In the genomic region with DNA sequence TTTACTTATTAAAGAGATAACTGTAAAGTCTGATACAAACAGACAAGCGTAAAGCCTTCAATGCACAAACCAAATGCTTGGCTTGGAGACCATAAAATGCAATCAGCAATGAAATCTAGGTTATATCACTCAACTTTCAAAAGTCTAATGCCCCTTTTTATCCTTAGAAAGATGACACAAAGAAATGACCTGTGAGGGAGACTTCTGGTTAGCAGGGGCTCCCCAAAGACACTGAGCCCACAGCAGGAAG, we compare ENCODE assay signal across 12 cellular contexts.
DNase-seq lines count a peak whose midpoint lies in the region; ATAC-seq and TF ChIP-seq lines count a peak whose summit lies in the region.
"Had no signal": no experiment of that assay in that cellular context is flagged by ENCODE, and none has a peak within 500 bp of the region (broad histone marks: within the 10 kb centered on the region; RNA-seq: fewer than 3 reads in every experiment).

No MANE protein-coding gene starts in this region.

- POLR2A ChIA-PET in CD8-positive, alpha-beta memory T cell (lab: Charles Lee): interaction anchor here (0.6 to 3.6 kb wide), 14 partner anchors 9 to 90 kb away, joined by 3 to 26 read pairs (median 4); no protein-coding TSS in a partner anchor

- no peaks in the 10 kb centered on the region for H3K9me3 Mint-ChIP-seq in CD8-positive, alpha-beta memory T cell
- peaks cover 7% of the 10 kb centered on the region; the same call in 1 of the 3 replicates for H3K9me3 Mint-ChIP-seq in GM23338
- peaks cover 0 to 3% of the 10 kb centered on the region in 2 donors for H3K9me3 Mint-ChIP-seq in activated naive CD4-positive, alpha-beta T cell treated with anti-CD3 and anti-CD28 coated beads, Interleukin-2, amount 50 U/mL, for 72 hours
- no peaks in the 10 kb centered on the region for H3K9me3 Mint-ChIP-seq in progenitor cell of endocrine pancreas (ENCODE audit: low read depth)

- CTCF ChIA-PET in CD8-positive, alpha-beta memory T cell (lab: Charles Lee): interaction anchor here (1.4 to 2.7 kb wide), 7 partner anchors 9 to 87 kb away, joined by 3 to 12 read pairs (median 6); no protein-coding TSS in a partner anchor

- H3K27ac Mint-ChIP-seq in CD8-positive, alpha-beta memory T cell: peak overlapping the region; percentile 88 to 99 (median 96)
- H3K27ac Mint-ChIP-seq in GM23338 (0 out of 2 replicates have a peak overlapping the region, but pooled peaks have one; percentile 37), progenitor cell of endocrine pancreas (peak overlapping the region; percentile 68)
- peak overlapping the region; percentile 84 to 98 for H3K27ac Mint-ChIP-seq in activated naive CD4-positive, alpha-beta T cell treated with anti-CD3 and anti-CD28 coated beads, Interleukin-2, amount 50 U/mL, for 72 hours

- no peak for DNase-seq in CD8-positive, alpha-beta memory T cell
- DNase-seq in GM23338 (ENCODE audit: low spot score): no peak
- no peak for DNase-seq in activated naive CD4-positive, alpha-beta T cell treated with anti-CD3 and anti-CD28 coated beads, Interleukin-2, amount 50 U/mL, for 72 hours (ENCODE audit: low spot score in 2 of 2)
- no peak for DNase-seq in progenitor cell of endocrine pancreas (ENCODE audit: low spot score, unreplicated experiment)
- no peak for DNase-seq in RPMI8226
- DNase-seq in DMS 273 treated with DMSO at 0.1 percent for 48 hours (lab: John Stamatoyannopoulos, UW): no peak
- DNase-seq in effector CD4-positive, alpha-beta T cell: no peak
- DNase-seq: body of pancreas, left ventricle myocardium inferior, NCI-H1092 treated with DMSO at 0.1 percent for 48 hours, NCI-H524 had no signal

- H3K27me3 ChIP-seq in CD8-positive, alpha-beta memory T cell (ENCODE audit: insufficient read depth, low read length, poor library complexity, severe bottlenecking): no peaks in the 10 kb centered on the region
- H3K27me3 ChIP-seq in GM23338 (ENCODE audit: insufficient read depth): no peaks in the 10 kb centered on the region
- H3K27me3 ChIP-seq: body of pancreas had no signal

- H3K4me2 ChIP-seq in GM23338: no peak overlapping the region; the same call in 1 of the 2 replicates

- H2AFZ ChIP-seq in GM23338: no peak overlapping the region

- no peaks in the 10 kb centered on the region for H3K9me3 ChIP-seq in CD8-positive, alpha-beta memory T cell (ENCODE audit: low read length)
- H3K9me3 ChIP-seq: body of pancreas, left ventricle myocardium inferior had no signal

- H3K27ac ChIP-seq in CD8-positive, alpha-beta memory T cell (ENCODE audit: low read depth, low read length): peak overlapping the region; percentile 62
- H3K27ac ChIP-seq in GM23338 (ENCODE audit: low read depth): no peak overlapping the region
- H3K27ac ChIP-seq: body of pancreas, left ventricle myocardium inferior had no signal

- peak overlapping the region; percentile 52 for H3K4me3 ChIP-seq in CD8-positive, alpha-beta memory T cell (ENCODE audit: low read length)
- no peak overlapping the region for H3K4me3 ChIP-seq in GM23338
- H3K4me3 ChIP-seq: body of pancreas, left ventricle myocardium inferior had no signal

- TF ChIP-seq CTCF in GM23338 (conservative IDR thresholded peaks at IDR 0.05; ENCODE audit: low read depth in 2 of 2) (no peak), progenitor cell of endocrine pancreas (IDR thresholded peaks at IDR 0.05; ENCODE audit: unreplicated experiment) (no peak)

- H3K36me3 ChIP-seq in CD8-positive, alpha-beta memory T cell (ENCODE audit: insufficient read depth, low read length): no peaks in the 10 kb centered on the region
- no peaks in the 10 kb centered on the region for H3K36me3 ChIP-seq in GM23338 (ENCODE audit: insufficient read depth)
- H3K36me3 ChIP-seq: left ventricle myocardium inferior had no signal

- no peaks in the 10 kb centered on the region for H3K79me2 ChIP-seq in GM23338 (replicated peaks; ENCODE audit: insufficient read depth)

- peaks cover 86 to 99% (median 98%) of the 10 kb centered on the region in 3 donors for H3K4me1 Mint-ChIP-seq in CD8-positive, alpha-beta memory T cell
- H3K4me1 Mint-ChIP-seq in GM23338: peaks cover 55% of the 10 kb centered on the region
- H3K4me1 Mint-ChIP-seq in progenitor cell of endocrine pancreas (ENCODE audit: low read depth): peaks cover 21% of the 10 kb centered on the region

- H3K4me3 Mint-ChIP-seq in CD8-positive, alpha-beta memory T cell: peak overlapping the region; percentile 75 to 91 (median 86)
- H3K4me3 Mint-ChIP-seq in GM23338 (no peak overlapping the region), progenitor cell of endocrine pancreas (ENCODE audit: low read depth) (no peak overlapping the region)

- ATAC-seq in GM23338 (no peak), HG02642 (IDR thresholded peaks at IDR 0.05; ENCODE audit: poor library complexity, unreplicated experiment) (no peak)
- ATAC-seq in activated naive CD4-positive, alpha-beta T cell treated with anti-CD3 and anti-CD28 coated beads, Interleukin-2, amount 50 U/mL, for 72 hours: no peak
- ATAC-seq: body of pancreas had no signal

- H3F3A ChIP-seq in GM23338 (replicated peaks; ENCODE audit: low read depth): no peaks in the 10 kb centered on the region

- no peaks in the 10 kb centered on the region for H4K20me1 ChIP-seq in GM23338 (replicated peaks; ENCODE audit: insufficient read depth)

- H3K9me2 ChIP-seq in GM23338 (ENCODE audit: insufficient read depth): peaks cover 5% of the 10 kb centered on the region

- no peaks in the 10 kb centered on the region for H3K27me3 Mint-ChIP-seq in CD8-positive, alpha-beta memory T cell
- H3K27me3 Mint-ChIP-seq in GM23338 (ENCODE audit: insufficient read depth, low read depth, poor library complexity) (no peaks in the 10 kb centered on the region), progenitor cell of endocrine pancreas (peaks cover 2% of the 10 kb centered on the region)

- H3K36me3 Mint-ChIP-seq in CD8-positive, alpha-beta memory T cell: peaks cover 0 to 7% (median 2%) of the 10 kb centered on the region in 3 donors
- peaks cover 15% of the 10 kb centered on the region; the same call in 2 of the 3 replicates for H3K36me3 Mint-ChIP-seq in GM23338 (ENCODE audit: low read depth)
- peaks cover 6 to 41% of the 10 kb centered on the region in 2 donors for H3K36me3 Mint-ChIP-seq in activated naive CD4-positive, alpha-beta T cell treated with anti-CD3 and anti-CD28 coated beads, Interleukin-2, amount 50 U/mL, for 72 hours
- H3K36me3 Mint-ChIP-seq in progenitor cell of endocrine pancreas (ENCODE audit: insufficient read depth): no peaks in the 10 kb centered on the region

- H3K4me1 ChIP-seq in CD8-positive, alpha-beta memory T cell (ENCODE audit: insufficient read depth, low read length): peaks cover 85% of the 10 kb centered on the region
- peaks cover 46% of the 10 kb centered on the region for H3K4me1 ChIP-seq in GM23338 (ENCODE audit: insufficient read depth)

TF ChIP-seq in GM23338, 12 proteins besides CTCF, POLR2A, EP300 and RAD21 (continues in another document):
- TF ChIP-seq STAT1 (IDR thresholded peaks at IDR 0.05; ENCODE audit: unreplicated experiment) (no peak), REST (IDR thresholded peaks at IDR 0.05; ENCODE audit: unreplicated experiment) (no peak), ZNF331 (CRISPR knock-in tag; IDR thresholded peaks at IDR 0.05; ENCODE audit: low read depth) (no peak), CREB1 (CRISPR knock-in tag; IDR thresholded peaks at IDR 0.05; ENCODE audit: low read depth) (no peak), ETS1 (IDR thresholded peaks at IDR 0.05) (no peak)

Comparison
In these comparisons a context has a peak if more than half of its experiments do, and no peak if none do; other contexts are left out.
1. H3K27ac Mint-ChIP-seq: peak in every context shown above with its lines; median percentile 96 in CD8-positive, alpha-beta memory T cell; 91 in activated naive CD4-positive, alpha-beta T cell treated with anti-CD3 and anti-CD28 coated beads, Interleukin-2, amount 50 U/mL, for 72 hours; 68 in progenitor cell of endocrine pancreas; 37 in GM23338.
2. H3K4me3 Mint-ChIP-seq: peak in CD8-positive, alpha-beta memory T cell (7 of 7); none in GM23338 (single experiment) and progenitor cell of endocrine pancreas (single experiment).